ENCODE assay signal across 1 cellular context in the genomic region with DNA sequence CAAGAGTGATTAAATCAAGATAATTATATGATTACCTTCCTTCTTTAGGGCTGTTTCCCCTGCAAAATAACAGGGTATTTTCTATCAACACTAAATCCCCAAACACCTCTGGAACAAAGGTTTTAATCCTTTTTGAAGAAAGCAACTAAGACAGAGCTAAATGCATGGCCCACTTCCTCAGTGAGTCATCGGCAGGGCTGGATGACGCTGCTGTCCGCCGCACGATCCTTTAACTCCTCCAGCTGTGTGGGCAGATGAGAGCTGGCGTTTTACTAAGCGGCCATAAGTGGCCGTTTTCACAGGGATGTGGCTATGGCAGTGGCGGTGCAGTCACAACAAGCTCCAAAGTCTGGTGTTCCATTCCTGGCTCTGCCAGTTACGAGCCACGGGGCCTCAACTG.
A peak's percentile ranks its signal among the peaks of the same experiment; 100 is the strongest.
TF ChIP-seq lines count a peak whose summit lies in the region.

No MANE protein-coding gene starts in this region.

TF ChIP-seq in K562, 482 proteins besides CTCF, POLR2A, EP300 and RAD21 (continued from another document):
- TF ChIP-seq, protein P1, sequence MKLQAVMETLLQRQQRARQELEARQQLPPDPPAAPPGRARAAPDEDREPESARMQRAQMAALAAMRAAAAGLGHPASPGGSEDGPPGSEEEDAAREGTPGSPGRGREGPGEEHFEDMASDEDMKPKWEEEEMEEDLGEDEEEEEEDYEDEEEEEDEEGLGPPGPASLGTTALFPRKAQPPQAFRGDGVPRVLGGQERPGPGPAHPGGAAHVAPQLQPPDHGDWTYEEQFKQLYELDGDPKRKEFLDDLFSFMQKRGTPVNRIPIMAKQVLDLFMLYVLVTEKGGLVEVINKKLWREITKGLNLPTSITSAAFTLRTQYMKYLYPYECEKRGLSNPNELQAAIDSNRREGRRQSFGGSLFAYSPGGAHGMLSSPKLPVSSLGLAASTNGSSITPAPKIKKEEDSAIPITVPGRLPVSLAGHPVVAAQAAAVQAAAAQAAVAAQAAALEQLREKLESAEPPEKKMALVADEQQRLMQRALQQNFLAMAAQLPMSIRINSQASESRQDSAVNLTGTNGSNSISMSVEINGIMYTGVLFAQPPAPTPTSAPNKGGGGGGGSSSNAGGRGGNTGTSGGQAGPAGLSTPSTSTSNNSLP (IDR thresholded peaks at IDR 0.05; ENCODE audit: borderline replicate concordance, low read depth, low read length) = no peak
- TF ChIP-seq JUND (IDR thresholded peaks at IDR 0.05; ENCODE audit: borderline replicate concordance, low read depth, low read length) = peak; percentile 93
- peak; percentile 89; the same call in 2 of the 3 replicates for TF ChIP-seq JUND (tag; IDR thresholded peaks at IDR 0.05; ENCODE audit: borderline replicate concordance, low read depth, low read length)
- TF ChIP-seq ATF1 (CRISPR knock-in tag; IDR thresholded peaks at IDR 0.05) = no peak
- peak; percentile 68 for TF ChIP-seq ATF1 (tag; IDR thresholded peaks at IDR 0.05)
- TF ChIP-seq SPI1 (IDR thresholded peaks at IDR 0.05; ENCODE audit: borderline replicate concordance, low read depth, low read length) = peak; percentile 86
- TF ChIP-seq, protein P2, sequence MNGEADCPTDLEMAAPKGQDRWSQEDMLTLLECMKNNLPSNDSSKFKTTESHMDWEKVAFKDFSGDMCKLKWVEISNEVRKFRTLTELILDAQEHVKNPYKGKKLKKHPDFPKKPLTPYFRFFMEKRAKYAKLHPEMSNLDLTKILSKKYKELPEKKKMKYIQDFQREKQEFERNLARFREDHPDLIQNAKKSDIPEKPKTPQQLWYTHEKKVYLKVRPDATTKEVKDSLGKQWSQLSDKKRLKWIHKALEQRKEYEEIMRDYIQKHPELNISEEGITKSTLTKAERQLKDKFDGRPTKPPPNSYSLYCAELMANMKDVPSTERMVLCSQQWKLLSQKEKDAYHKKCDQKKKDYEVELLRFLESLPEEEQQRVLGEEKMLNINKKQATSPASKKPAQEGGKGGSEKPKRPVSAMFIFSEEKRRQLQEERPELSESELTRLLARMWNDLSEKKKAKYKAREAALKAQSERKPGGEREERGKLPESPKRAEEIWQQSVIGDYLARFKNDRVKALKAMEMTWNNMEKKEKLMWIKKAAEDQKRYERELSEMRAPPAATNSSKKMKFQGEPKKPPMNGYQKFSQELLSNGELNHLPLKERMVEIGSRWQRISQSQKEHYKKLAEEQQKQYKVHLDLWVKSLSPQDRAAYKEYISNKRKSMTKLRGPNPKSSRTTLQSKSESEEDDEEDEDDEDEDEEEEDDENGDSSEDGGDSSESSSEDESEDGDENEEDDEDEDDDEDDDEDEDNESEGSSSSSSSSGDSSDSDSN (IDR thresholded peaks at IDR 0.05; ENCODE audit: borderline replicate concordance in 1 of 2, low read depth in 2 of 2, low read length in 2 of 2) = no peak
- 0 out of 2 replicates have a peak, but pooled peaks have one; percentile 2 for TF ChIP-seq CBFA2T2 (conservative IDR thresholded peaks at IDR 0.05)
- TF ChIP-seq RBBP5 (IDR thresholded peaks at IDR 0.05; ENCODE audit: borderline replicate concordance, insufficient read depth, low read length, poor library complexity, severe bottlenecking) = no peak
